In the genomic region with DNA sequence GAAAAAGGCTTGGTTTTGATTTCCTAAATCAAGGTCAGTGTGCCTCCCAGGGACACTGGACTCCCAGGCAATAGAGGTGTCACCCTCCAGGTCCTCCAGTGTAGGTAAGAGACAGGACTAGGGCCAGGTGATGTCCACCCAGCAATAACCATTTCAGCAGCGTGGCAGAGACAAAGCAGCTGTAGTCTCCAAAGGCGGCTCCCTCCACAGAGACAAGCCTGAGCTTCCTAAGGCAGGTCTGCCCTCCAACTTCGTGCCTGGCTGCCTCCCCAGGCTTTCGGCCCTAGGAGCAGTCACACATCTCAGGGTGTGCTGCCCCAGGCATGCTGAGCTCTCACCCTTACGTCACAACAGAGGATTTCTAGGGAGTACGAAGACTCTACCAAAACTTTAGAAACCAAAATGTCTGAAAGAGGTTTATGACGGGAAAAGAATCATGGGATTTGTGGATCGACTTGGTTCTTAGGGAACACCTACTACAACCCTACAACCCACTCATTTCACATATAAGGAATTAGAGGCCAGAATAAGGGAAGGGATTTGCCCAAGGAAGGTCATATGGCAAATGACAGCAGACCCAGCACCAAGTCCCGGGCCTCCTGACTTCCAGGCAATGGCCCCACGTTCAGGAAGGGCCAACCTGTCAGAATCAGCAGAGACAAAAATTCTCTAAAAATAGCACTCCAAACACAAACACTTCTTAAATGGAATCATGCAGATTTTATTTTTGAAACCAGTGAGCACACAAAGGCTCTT, we compare ENCODE assay signal across 1 cellular context.
TF ChIP-seq lines count a peak whose summit lies in the region.

No MANE protein-coding gene starts in this region.

TF ChIP-seq in WTC11, 78 proteins besides CTCF, POLR2A, EP300 and RAD21 (continued from another document):
- TF ChIP-seq, protein P1, sequence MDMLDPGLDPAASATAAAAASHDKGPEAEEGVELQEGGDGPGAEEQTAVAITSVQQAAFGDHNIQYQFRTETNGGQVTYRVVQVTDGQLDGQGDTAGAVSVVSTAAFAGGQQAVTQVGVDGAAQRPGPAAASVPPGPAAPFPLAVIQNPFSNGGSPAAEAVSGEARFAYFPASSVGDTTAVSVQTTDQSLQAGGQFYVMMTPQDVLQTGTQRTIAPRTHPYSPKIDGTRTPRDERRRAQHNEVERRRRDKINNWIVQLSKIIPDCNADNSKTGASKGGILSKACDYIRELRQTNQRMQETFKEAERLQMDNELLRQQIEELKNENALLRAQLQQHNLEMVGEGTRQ (CRISPR knock-in tag; IDR thresholded peaks at IDR 0.05) = no peak
TF ChIP-seq in WTC11: peak in this region for 0.
